In genomic region chr14:20738292-20738691, GRCh38 we compare ENCODE assay signal across 3 cellular contexts. TPM values are rescaled to one million over a fixed set of nuclear protein-coding genes. Genes with fewer than 3 reads are reported as not detected.
"Had no signal": no experiment of that assay in that cellular context is flagged by ENCODE, and none has a peak within 500 bp of the region (broad histone marks: within the 10 kb centered on the region; RNA-seq: fewer than 3 reads in every experiment).

No MANE protein-coding gene starts in this region.

RNA-seq across cellular contexts. Expression of gene EDDM3A, which starts 7.4 kb away (rescaled TPM):
- polyA plus RNA-seq: GM23248, GM23338 had no signal

RNA-seq across cellular contexts. Expression of gene EDDM3B, which starts 29.9 kb away (rescaled TPM):
- polyA plus RNA-seq: GM23248, GM23338, H1 had no signal

RNA-seq across cellular contexts. Expression of gene RNASE6, which starts 42.8 kb away (rescaled TPM):
- polyA plus RNA-seq: GM23248, GM23338 had no signal
